In the genomic region with DNA sequence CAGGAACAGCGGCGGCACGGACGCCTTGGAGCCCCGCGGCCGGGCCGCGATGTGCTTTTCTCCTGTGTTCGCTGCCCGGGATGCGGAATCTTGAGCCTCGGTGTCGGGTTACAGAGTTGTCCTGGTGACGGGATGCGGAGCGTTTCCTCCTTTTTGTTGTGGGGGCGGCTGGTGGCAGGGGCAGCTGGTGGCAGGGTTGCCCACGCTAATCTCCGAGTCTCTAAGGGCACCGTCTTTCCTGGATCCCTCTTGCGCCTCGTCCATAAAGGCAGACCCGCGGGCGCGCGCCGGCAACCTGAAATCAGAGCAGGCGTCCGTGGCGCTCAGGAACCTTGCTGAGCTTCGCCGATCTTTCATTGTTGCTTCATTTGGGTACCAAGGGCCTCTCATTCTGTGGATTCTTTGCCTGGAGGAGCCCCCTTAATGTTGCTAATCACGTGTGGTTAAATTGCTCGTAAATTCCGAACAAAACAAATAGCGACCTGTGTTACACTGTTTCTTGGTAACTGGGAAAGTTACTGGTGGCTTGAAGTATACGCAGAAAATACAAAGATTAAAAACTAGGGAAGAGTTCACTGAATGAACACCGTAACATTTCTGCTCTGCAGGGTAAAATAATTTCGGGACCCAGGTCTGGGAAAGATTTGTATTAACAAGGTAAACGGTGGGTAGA, we compare ENCODE assay signal across 8 cellular contexts. TPM values are rescaled to one million over a fixed set of nuclear protein-coding genes. Genes with fewer than 3 reads are reported as not detected.
DNase-seq lines count a peak whose midpoint lies in the region; ATAC-seq and TF ChIP-seq lines count a peak whose summit lies in the region.

No MANE protein-coding gene starts in this region.

- H3K4me3 ChIP-seq in ACC112 (ENCODE audit: low read depth, low read length) (peak overlapping the region; percentile 92), KMS-11 (IDR thresholded peaks at IDR 0.05; ENCODE audit: insufficient read depth, low read depth, low read length) (no peak overlapping the region), SJSA1 (peak overlapping the region; percentile 94), left ventricle myocardium inferior (peak overlapping the region; percentile 95)

- peak; percentile 7 for ATAC-seq in GM19397 (IDR thresholded peaks at IDR 0.05; ENCODE audit: unreplicated experiment)

- intact Hi-C loops in left ventricle myocardium inferior (cut with micrococcal nuclease), result no loop called here
- intact Hi-C loops in posterior vena cava (cut with DNase I), result loop anchor here in 1 of 2 donors (10.0 kb wide), 1 partner anchor 213 kb away; no protein-coding TSS in a partner anchor

- H3K79me2 ChIP-seq in ACC112 (ENCODE audit: control insufficient read depth, insufficient read depth, low read length, unreplicated experiment) (peaks cover 52% of the 10 kb centered on the region), KMS-11 (ENCODE audit: insufficient read depth, low read depth) (peaks cover 22% of the 10 kb centered on the region; the same call in 1 of the 2 replicates)

- TF ChIP-seq CTCF in KMS-11 (conservative IDR thresholded peaks at IDR 0.05; ENCODE audit: low read depth, low read length), result no peak
- TF ChIP-seq CTCF in left ventricle myocardium inferior (IDR thresholded peaks at IDR 0.05; ENCODE audit: borderline replicate concordance), result no peak

- H3K27me3 ChIP-seq in ACC112 (ENCODE audit: insufficient read depth, low read length) (no peaks in the 10 kb centered on the region), KMS-11 (ENCODE audit: insufficient read depth, low read depth) (no peaks in the 10 kb centered on the region), SJSA1 (replicated peaks) (no peaks in the 10 kb centered on the region), left ventricle myocardium inferior (ENCODE audit: low read depth) (no peaks in the 10 kb centered on the region)

- peak overlapping the region; percentile 91 for H3K27ac ChIP-seq in ACC112 (ENCODE audit: low read depth, low read length)
- H3K27ac ChIP-seq in KMS-11, result peak overlapping the region; percentile 40
- H3K27ac ChIP-seq in SJSA1, result peak overlapping the region; percentile 98
- peak overlapping the region; percentile 80 for H3K27ac ChIP-seq in angular gyrus (ENCODE audit: low read depth, low read length)
- H3K27ac ChIP-seq in left ventricle myocardium inferior (replicated peaks), result peak overlapping the region; percentile 96

- peak overlapping the region; percentile 32 for H3K4me2 ChIP-seq in KMS-11

- DNase-seq in SJSA1 (ENCODE audit: low read depth in 1 of 2, low spot score in 2 of 2) (peak; percentile 68 to 87), left ventricle myocardium inferior (peak; percentile 57), posterior vena cava (ENCODE audit: low spot score) (peak; percentile 87), iPS-NIHi11 (ENCODE audit: low spot score) (no peak)

- peak overlapping the region; percentile 75 for H3K9ac ChIP-seq in KMS-11

- H2AFZ ChIP-seq in ACC112 (ENCODE audit: low read length, unreplicated experiment), result peak overlapping the region; percentile 68
- H2AFZ ChIP-seq in KMS-11 (ENCODE audit: low read depth), result peak overlapping the region; percentile 70

- H3K36me3 ChIP-seq in ACC112 (ENCODE audit: insufficient read depth, low read length) (peaks cover 14% of the 10 kb centered on the region; the same call in 1 of the 2 replicates), KMS-11 (ENCODE audit: insufficient read depth) (no peaks in the 10 kb centered on the region), SJSA1 (peaks cover 40% of the 10 kb centered on the region), left ventricle myocardium inferior (no peaks in the 10 kb centered on the region)

- H3K9me3 ChIP-seq in SJSA1 (replicated peaks) (no peaks in the 10 kb centered on the region), left ventricle myocardium inferior (replicated peaks) (no peaks in the 10 kb centered on the region)

- peaks cover 23% of the 10 kb centered on the region for H3K4me1 ChIP-seq in ACC112 (ENCODE audit: control insufficient read depth, insufficient read depth, low read length, unreplicated experiment)
- H3K4me1 ChIP-seq in KMS-11 (ENCODE audit: low read depth, poor library complexity, severe bottlenecking), result peaks cover 29% of the 10 kb centered on the region
- peaks cover 24% of the 10 kb centered on the region for H3K4me1 ChIP-seq in SJSA1 (replicated peaks)
- H3K4me1 ChIP-seq in left ventricle myocardium inferior, result peaks cover 53% of the 10 kb centered on the region

- H4K20me1 ChIP-seq in KMS-11 (ENCODE audit: insufficient read depth), result no peaks in the 10 kb centered on the region

RNA-seq across cellular contexts. Expression of gene PFN2, which starts 0.8 kb away (rescaled TPM):
- 200 and 259 TPM in 2 replicates for total RNA-seq in SJSA1 (2014; rRNA removed; shearing (Covaris generic))
- total RNA-seq in left ventricle myocardium inferior (40.8 TPM), posterior vena cava (10 to 100 TPM; 88.9 to 92.4 TPM)

Comparison
In these comparisons a context has a peak if more than half of its experiments do, and no peak if none do; other contexts are left out.
1. H3K27ac ChIP-seq: peak in every context shown above with its lines; median percentile 98 in SJSA1; 96 in left ventricle myocardium inferior; 91 in ACC112; 80 in angular gyrus; 40 in KMS-11.